Comparison of ENCODE assay signal across 8 cellular contexts in the genomic region with DNA sequence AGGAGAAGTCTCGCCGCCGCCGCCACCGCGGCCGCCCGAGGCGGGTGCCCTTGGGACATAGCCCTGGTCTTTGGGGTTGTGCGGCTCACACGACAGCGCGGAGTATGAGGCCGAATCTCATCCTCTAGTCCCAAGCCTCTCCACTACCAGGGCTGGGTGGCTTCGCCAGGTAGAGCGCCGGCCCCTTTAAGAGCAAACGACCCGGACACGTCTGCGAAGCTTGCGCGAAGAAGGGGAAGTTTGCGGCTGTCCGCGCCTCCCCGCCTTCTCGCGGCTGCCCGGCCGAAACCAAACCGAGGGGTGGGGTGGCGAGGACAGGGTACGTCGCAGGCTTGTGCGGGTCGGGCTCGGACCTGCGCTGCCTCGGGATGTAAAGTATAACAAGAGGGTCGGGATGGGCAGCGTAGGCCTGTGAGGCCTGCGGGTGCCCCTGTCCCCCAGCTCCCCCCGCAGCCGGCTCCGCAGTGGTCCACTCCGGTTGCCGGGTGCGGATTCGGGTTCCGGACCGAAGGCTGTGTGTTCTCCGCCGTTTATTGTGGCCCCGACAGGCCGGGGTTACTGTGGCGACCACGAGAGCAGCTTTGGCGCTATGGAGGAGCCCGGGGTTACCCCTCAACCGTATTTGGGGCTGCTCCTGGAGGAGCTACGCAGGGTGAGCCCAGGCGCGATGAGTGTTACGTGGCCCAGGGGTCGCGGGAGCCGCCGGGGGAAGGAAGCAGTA. TPM values are rescaled to one million over a fixed set of nuclear protein-coding genes. Genes with fewer than 3 reads are reported as not detected.
DNase-seq lines count a peak whose midpoint lies in the region; ATAC-seq and TF ChIP-seq lines count a peak whose summit lies in the region.

No MANE protein-coding gene starts in this region.

- H3K9ac ChIP-seq in subcutaneous abdominal adipose tissue (ENCODE audit: low read length in 5 of 5) = peak overlapping the region; percentile 92 to 98 (median 97)

- H3K9me3 ChIP-seq in KOPT-K1 (ENCODE audit: insufficient read depth, low read length, poor library complexity, severe bottlenecking) = peaks cover 12% of the 10 kb centered on the region
- no peaks in the 10 kb centered on the region for H3K9me3 ChIP-seq in neuron (ENCODE audit: low read length)
- H3K9me3 ChIP-seq in subcutaneous abdominal adipose tissue (ENCODE audit: control insufficient read depth in 5 of 5, low read length in 5 of 5) = peaks cover 0 to 2% (median 0%) of the 10 kb centered on the region in 5 donors

- DNase-seq in ELR (ENCODE audit: low read depth) = peak; percentile 89
- peak; percentile 74 for DNase-seq in SHP77 treated with DMSO at 0.1 percent for 48 hours (lab: John Stamatoyannopoulos, UW)
- DNase-seq in activated gamma-delta T cell treated with Interleukin-2 at 50 U/mL for 16 hours = peak; percentile 75
- DNase-seq in foreskin keratinocyte = peak; percentile 70 to 83

- H3K4me3 ChIP-seq in neuron (ENCODE audit: low read length) = peak overlapping the region; percentile 80
- H3K4me3 ChIP-seq in subcutaneous abdominal adipose tissue (ENCODE audit: low read depth in 1 of 5, low read length in 5 of 5) = peak overlapping the region; percentile 89 to 98 (median 94)

- ATAC-seq in GM21825 (IDR thresholded peaks at IDR 0.05; ENCODE audit: unreplicated experiment) (peak; percentile 84), foreskin keratinocyte (peak; percentile 89)

- peak overlapping the region; percentile 83 for H3K27ac ChIP-seq in KOPT-K1 (ENCODE audit: low read depth, low read length, poor library complexity, severe bottlenecking)
- H3K27ac ChIP-seq in foreskin keratinocyte = peak overlapping the region; percentile 95
- peak overlapping the region; percentile 94 for H3K27ac ChIP-seq in subcutaneous abdominal adipose tissue (ENCODE audit: low read depth, low read length)

- H3K4me1 ChIP-seq in foreskin keratinocyte (peaks cover 14% of the 10 kb centered on the region), neuron (ENCODE audit: insufficient read depth, low read length) (peaks cover 24% of the 10 kb centered on the region), subcutaneous abdominal adipose tissue (ENCODE audit: control insufficient read depth in 5 of 5, insufficient read depth in 5 of 5, low read length in 5 of 5) (peaks cover 0 to 31% (median 25%) of the 10 kb centered on the region in 5 donors)

- peak overlapping the region; percentile 99 for H2AFZ ChIP-seq in neuron (ENCODE audit: low read depth, low read length)

- H3K36me3 ChIP-seq in KOPT-K1 (ENCODE audit: insufficient read depth, low read length) = no peaks in the 10 kb centered on the region
- H3K36me3 ChIP-seq in neuron (ENCODE audit: insufficient read depth, low read length) = no peaks in the 10 kb centered on the region
- no peaks in the 10 kb centered on the region for H3K36me3 ChIP-seq in subcutaneous abdominal adipose tissue (ENCODE audit: control insufficient read depth in 5 of 5, insufficient read depth in 5 of 5, low read length in 5 of 5)

- no peak for TF ChIP-seq CTCF in foreskin keratinocyte (conservative IDR thresholded peaks at IDR 0.05)

- H3K27me3 ChIP-seq in foreskin keratinocyte (no peaks in the 10 kb centered on the region), neuron (ENCODE audit: insufficient read depth, low read length) (no peaks in the 10 kb centered on the region), subcutaneous abdominal adipose tissue (ENCODE audit: control insufficient read depth in 5 of 5, insufficient read depth in 4 of 5, low read length in 5 of 5) (no peaks in the 10 kb centered on the region)

RNA-seq across cellular contexts. Expression of gene MIA2, which starts 33.3 kb away (rescaled TPM):
- 15.4 and 17.5 TPM in 2 replicates for total RNA-seq in foreskin keratinocyte
- polyA plus RNA-seq in foreskin keratinocyte = 13.0 and 14.4 TPM in 2 replicates

Comparison
In these comparisons a context has a peak if more than half of its experiments do, and no peak if none do; other contexts are left out.
1. Peak in every context shown above with its lines: DNase-seq, ATAC-seq, H3K4me3 ChIP-seq and H3K27ac ChIP-seq.